Comparison of ENCODE assay signal across 15 cellular contexts in genomic region chr6:147972436-147972835, GRCh38.
DNase-seq lines count a peak whose midpoint lies in the region; ATAC-seq and TF ChIP-seq lines count a peak whose summit lies in the region.
"Had no signal": no experiment of that assay in that cellular context is flagged by ENCODE, and none has a peak within 500 bp of the region (broad histone marks: within the 10 kb centered on the region; RNA-seq: fewer than 3 reads in every experiment).

No MANE protein-coding gene starts in this region.

- H3K27me3 Mint-ChIP-seq in MCF 10A (ENCODE audit: insufficient read depth, unreplicated experiment) = no peaks in the 10 kb centered on the region
- peaks cover 0 to 4% (median 3%) of the 10 kb centered on the region in 5 donors for H3K27me3 Mint-ChIP-seq in naive thymus-derived CD4-positive, alpha-beta T cell
- H3K27me3 Mint-ChIP-seq in effector memory CD8-positive, alpha-beta T cell = no peaks in the 10 kb centered on the region
- H3K27me3 Mint-ChIP-seq: CD8-positive, alpha-beta memory T cell had no signal

- H3K27me3 ChIP-seq in breast epithelium (no peaks in the 10 kb centered on the region), thyroid gland (no peaks in the 10 kb centered on the region)
- no peaks in the 10 kb centered on the region for H3K27me3 ChIP-seq in naive thymus-derived CD4-positive, alpha-beta T cell (ENCODE audit: control insufficient read depth in 2 of 2, insufficient read depth in 2 of 2, low read length in 2 of 2)
- H3K27me3 ChIP-seq: BE2C had no signal

- H3K4me1 ChIP-seq in breast epithelium (no peaks in the 10 kb centered on the region), thyroid gland (no peaks in the 10 kb centered on the region)
- no peaks in the 10 kb centered on the region for H3K4me1 ChIP-seq in naive thymus-derived CD4-positive, alpha-beta T cell (ENCODE audit: control insufficient read depth in 2 of 2, insufficient read depth in 2 of 2, low read length in 2 of 2)
- H3K4me1 ChIP-seq: BE2C, HAP-1 had no signal

- no peak for DNase-seq in MCF 10A (ENCODE audit: unreplicated experiment)
- DNase-seq in breast epithelium (ENCODE audit: low spot score in 2 of 2) = no peak
- DNase-seq in fibroblast of mammary gland (ENCODE audit: low read depth) = peak; percentile 34
- peak; percentile 34 for DNase-seq in retina
- no peak for DNase-seq in thyroid gland
- no peak for DNase-seq in naive thymus-derived CD4-positive, alpha-beta T cell
- DNase-seq in effector memory CD8-positive, alpha-beta T cell = no peak
- DNase-seq: 8988T; BE2C; C1 segment of cervical spinal cord; CD4-positive, CD25-positive, alpha-beta regulatory T cell; CD8-positive, alpha-beta memory T cell; COR-L47; GM23248 had no signal

- H3K27ac Mint-ChIP-seq in MCF 10A (ENCODE audit: low read depth, unreplicated experiment) = peak overlapping the region; percentile 2
- H3K27ac Mint-ChIP-seq in naive thymus-derived CD4-positive, alpha-beta T cell = no peak overlapping the region
- H3K27ac Mint-ChIP-seq in effector memory CD8-positive, alpha-beta T cell = no peak overlapping the region
- H3K27ac Mint-ChIP-seq: CD4-positive, CD25-positive, alpha-beta regulatory T cell; CD8-positive, alpha-beta memory T cell had no signal

- POLR2A ChIA-PET in MCF 10A (lab: Yijun Ruan, JAX) = no interaction called here
- POLR2A ChIA-PET in naive thymus-derived CD4-positive, alpha-beta T cell (lab: Charles Lee) = no interaction called here

- H3K9me3 Mint-ChIP-seq in MCF 10A (ENCODE audit: unreplicated experiment) = no peaks in the 10 kb centered on the region
- peaks cover 0 to 3% (median 0%) of the 10 kb centered on the region in 11 donors for H3K9me3 Mint-ChIP-seq in naive thymus-derived CD4-positive, alpha-beta T cell
- peaks cover 3 to 8% of the 10 kb centered on the region in 2 donors for H3K9me3 Mint-ChIP-seq in effector memory CD8-positive, alpha-beta T cell

- ATAC-seq in naive thymus-derived CD4-positive, alpha-beta T cell = no peak
- no peak for ATAC-seq in effector memory CD8-positive, alpha-beta T cell (replicated peaks)

- TF ChIP-seq POLR2A in breast epithelium (IDR thresholded peaks at IDR 0.05) = no peak
- no peak for TF ChIP-seq POLR2A in thyroid gland (IDR thresholded peaks at IDR 0.05)

- CTCF ChIA-PET in MCF 10A (lab: Yijun Ruan, JAX) = interaction anchor here (0.6 to 8.1 kb wide), 6 partner anchors 9 to 775 kb away, joined by 3 to 101 read pairs (median 6); partner anchors contain the start of gene SAMD5
- CTCF ChIA-PET in naive thymus-derived CD4-positive, alpha-beta T cell (lab: Charles Lee) = no interaction called here

- peaks cover 18% of the 10 kb centered on the region for H3K4me1 Mint-ChIP-seq in MCF 10A (ENCODE audit: insufficient read depth, unreplicated experiment)
- no peaks in the 10 kb centered on the region for H3K4me1 Mint-ChIP-seq in naive thymus-derived CD4-positive, alpha-beta T cell
- no peaks in the 10 kb centered on the region for H3K4me1 Mint-ChIP-seq in effector memory CD8-positive, alpha-beta T cell (ENCODE audit: low read depth in 2 of 2)
- H3K4me1 Mint-ChIP-seq: CD4-positive, CD25-positive, alpha-beta regulatory T cell; CD8-positive, alpha-beta memory T cell had no signal

- no peaks in the 10 kb centered on the region for H3K9me3 ChIP-seq in breast epithelium
- H3K9me3 ChIP-seq in thyroid gland = no peaks in the 10 kb centered on the region
- H3K9me3 ChIP-seq in naive thymus-derived CD4-positive, alpha-beta T cell (ENCODE audit: control insufficient read depth in 2 of 3, low read length in 3 of 3) = no peaks in the 10 kb centered on the region
- H3K9me3 ChIP-seq: BE2C, HAP-1 had no signal

- 82% methylated on average over 5 of the region's 5 CpGs for WGBS in thyroid gland, 2 donors

- H3K36me3 Mint-ChIP-seq in MCF 10A (ENCODE audit: insufficient read depth, unreplicated experiment) = no peaks in the 10 kb centered on the region
- no peaks in the 10 kb centered on the region for H3K36me3 Mint-ChIP-seq in naive thymus-derived CD4-positive, alpha-beta T cell
- no peaks in the 10 kb centered on the region for H3K36me3 Mint-ChIP-seq in effector memory CD8-positive, alpha-beta T cell (ENCODE audit: insufficient read depth)
- H3K36me3 Mint-ChIP-seq: CD4-positive, CD25-positive, alpha-beta regulatory T cell; CD8-positive, alpha-beta memory T cell had no signal

- H3K4me3 ChIP-seq in breast epithelium (no peak overlapping the region), fibroblast of mammary gland (ENCODE audit: control insufficient read depth, low read depth, low read length) (no peak overlapping the region), thyroid gland (replicated peaks in 1 of 3) (no peak overlapping the region)
- no peak overlapping the region for H3K4me3 ChIP-seq in naive thymus-derived CD4-positive, alpha-beta T cell (ENCODE audit: low read length)
- H3K4me3 ChIP-seq: GM23248, HAP-1 had no signal

- H3K27ac ChIP-seq in breast epithelium (no peak overlapping the region), thyroid gland (no peak overlapping the region)
- no peak overlapping the region for H3K27ac ChIP-seq in naive thymus-derived CD4-positive, alpha-beta T cell (ENCODE audit: low read depth, low read length)
- H3K27ac ChIP-seq: GM23248 had no signal

- H3K36me3 ChIP-seq in breast epithelium = no peaks in the 10 kb centered on the region
- H3K36me3 ChIP-seq in thyroid gland = no peaks in the 10 kb centered on the region
- H3K36me3 ChIP-seq in naive thymus-derived CD4-positive, alpha-beta T cell (ENCODE audit: control insufficient read depth in 2 of 3, insufficient read depth in 3 of 3, low read length in 3 of 3) = no peaks in the 10 kb centered on the region
- H3K36me3 ChIP-seq: BE2C, HAP-1 had no signal

- TF ChIP-seq CTCF in MCF 10A (IDR thresholded peaks at IDR 0.05; ENCODE audit: unreplicated experiment) (no peak), breast epithelium (IDR thresholded peaks at IDR 0.05) (no peak), fibroblast of mammary gland (conservative IDR thresholded peaks at IDR 0.05; ENCODE audit: control insufficient read depth, insufficient read depth, low read depth, low read length) (no peak), thyroid gland (IDR thresholded peaks at IDR 0.05) (no peak)

- H3K4me3 Mint-ChIP-seq in MCF 10A (ENCODE audit: unreplicated experiment) = no peak overlapping the region
- no peak overlapping the region for H3K4me3 Mint-ChIP-seq in naive thymus-derived CD4-positive, alpha-beta T cell
- H3K4me3 Mint-ChIP-seq in effector memory CD8-positive, alpha-beta T cell = no peak overlapping the region
- H3K4me3 Mint-ChIP-seq: CD4-positive, CD25-positive, alpha-beta regulatory T cell; CD8-positive, alpha-beta memory T cell had no signal

- BruUV-seq in MCF 10A (replicated peaks; lab: Mats Ljungman, UMichigan) = no TSS peak

- intact Hi-C loops in MCF 10A (cut with micrococcal nuclease) = loop anchor here (5.0 kb wide), 2 partner anchors 195 to 580 kb away; no protein-coding TSS in a partner anchor
- intact Hi-C loops in breast epithelium (cut with DNase I; ENCODE audit: low total_unique reads) = no loop called here
- intact Hi-C loops in thyroid gland (cut with DNase I) = no loop called here
- intact Hi-C loops in naive thymus-derived CD4-positive, alpha-beta T cell (cut with micrococcal nuclease) = no loop called here

Comparison
In these comparisons a context has a peak if more than half of its experiments do, and no peak if none do; other contexts are left out.
1. DNase-seq: peak in fibroblast of mammary gland (single experiment) and retina (single experiment); none in MCF 10A (single experiment), breast epithelium (0 of 2), thyroid gland (0 of 2), naive thymus-derived CD4-positive, alpha-beta T cell (0 of 9) and effector memory CD8-positive, alpha-beta T cell (0 of 3).